Comparison of ENCODE assay signal across 1 cellular context in the genomic region with DNA sequence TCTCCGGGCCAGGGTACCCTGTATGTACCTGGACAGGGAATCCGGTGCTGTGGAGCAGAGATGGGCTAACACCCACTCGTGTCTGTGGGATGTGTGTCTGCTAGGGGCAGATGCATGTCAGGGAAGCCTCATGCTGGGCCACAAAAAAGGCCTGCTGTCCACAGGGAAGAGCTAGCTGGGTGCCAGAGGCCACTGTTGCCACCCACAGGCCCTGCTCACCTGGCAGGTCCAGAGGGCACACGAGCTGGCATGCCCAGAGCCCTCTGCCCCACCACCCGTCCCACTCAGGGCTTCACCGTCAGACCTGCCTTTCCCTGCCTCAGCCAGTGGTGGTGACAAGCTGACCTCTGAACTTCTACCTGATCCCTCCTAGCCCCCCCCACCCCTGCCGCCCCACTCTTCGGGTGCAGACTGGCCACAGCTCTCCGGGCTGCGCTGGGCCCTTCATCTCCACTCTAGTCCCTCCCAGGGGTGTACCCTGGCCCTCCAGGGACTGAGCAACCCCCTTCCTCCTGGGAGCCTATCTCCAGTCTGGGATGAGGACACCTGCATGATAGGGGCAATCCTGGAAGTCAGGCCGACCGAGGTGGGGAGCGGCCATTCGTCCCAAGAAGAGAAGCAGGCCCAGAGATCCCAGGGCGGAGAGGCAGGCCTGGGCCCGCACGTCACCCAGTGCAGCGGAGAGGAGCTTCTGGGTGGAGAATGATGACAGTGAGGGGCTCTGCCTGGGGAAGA.
TF ChIP-seq lines count a peak whose summit lies in the region.

No MANE protein-coding gene starts in this region.

TF ChIP-seq in SK-N-SH, 30 proteins besides CTCF, POLR2A, EP300 and RAD21 (continued from another document):
- TF ChIP-seq, protein P1, sequence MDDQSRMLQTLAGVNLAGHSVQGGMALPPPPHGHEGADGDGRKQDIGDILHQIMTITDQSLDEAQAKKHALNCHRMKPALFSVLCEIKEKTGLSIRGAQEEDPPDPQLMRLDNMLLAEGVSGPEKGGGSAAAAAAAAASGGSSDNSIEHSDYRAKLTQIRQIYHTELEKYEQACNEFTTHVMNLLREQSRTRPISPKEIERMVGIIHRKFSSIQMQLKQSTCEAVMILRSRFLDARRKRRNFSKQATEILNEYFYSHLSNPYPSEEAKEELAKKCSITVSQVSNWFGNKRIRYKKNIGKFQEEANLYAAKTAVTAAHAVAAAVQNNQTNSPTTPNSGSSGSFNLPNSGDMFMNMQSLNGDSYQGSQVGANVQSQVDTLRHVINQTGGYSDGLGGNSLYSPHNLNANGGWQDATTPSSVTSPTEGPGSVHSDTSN (IDR thresholded peaks at IDR 0.05) = no peak
- TF ChIP-seq POLR2AphosphoS5 (IDR thresholded peaks at IDR 0.05; ENCODE audit: low read depth, low read length) = no peak
- TF ChIP-seq RFX5 (IDR thresholded peaks at IDR 0.05; ENCODE audit: low read length) = no peak
- TF ChIP-seq GATA2 (CRISPR knock-in tag; IDR thresholded peaks at IDR 0.05) = no peak
- no peak for TF ChIP-seq SMC3 (IDR thresholded peaks at IDR 0.05; ENCODE audit: low read depth, low read length)
- TF ChIP-seq, protein P2, sequence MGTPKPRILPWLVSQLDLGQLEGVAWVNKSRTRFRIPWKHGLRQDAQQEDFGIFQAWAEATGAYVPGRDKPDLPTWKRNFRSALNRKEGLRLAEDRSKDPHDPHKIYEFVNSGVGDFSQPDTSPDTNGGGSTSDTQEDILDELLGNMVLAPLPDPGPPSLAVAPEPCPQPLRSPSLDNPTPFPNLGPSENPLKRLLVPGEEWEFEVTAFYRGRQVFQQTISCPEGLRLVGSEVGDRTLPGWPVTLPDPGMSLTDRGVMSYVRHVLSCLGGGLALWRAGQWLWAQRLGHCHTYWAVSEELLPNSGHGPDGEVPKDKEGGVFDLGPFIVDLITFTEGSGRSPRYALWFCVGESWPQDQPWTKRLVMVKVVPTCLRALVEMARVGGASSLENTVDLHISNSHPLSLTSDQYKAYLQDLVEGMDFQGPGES (IDR thresholded peaks at IDR 0.05; ENCODE audit: low read depth, low read length) = no peak
- no peak for TF ChIP-seq JUND (IDR thresholded peaks at IDR 0.05)
- no peak for TF ChIP-seq GABPA (IDR thresholded peaks at IDR 0.05; ENCODE audit: low read depth)
- TF ChIP-seq MEF2A (IDR thresholded peaks at IDR 0.05; ENCODE audit: borderline replicate concordance, low read depth) = no peak
- no peak for TF ChIP-seq MXI1 (IDR thresholded peaks at IDR 0.05; ENCODE audit: low read depth, low read length)
- no peak for TF ChIP-seq NFIC (IDR thresholded peaks at IDR 0.05; ENCODE audit: borderline replicate concordance)
- TF ChIP-seq TAF1 (IDR thresholded peaks at IDR 0.05; ENCODE audit: borderline replicate concordance, low read depth, low read length) = no peak
